ENCODE assay signal across 13 cellular contexts in the genomic region with DNA sequence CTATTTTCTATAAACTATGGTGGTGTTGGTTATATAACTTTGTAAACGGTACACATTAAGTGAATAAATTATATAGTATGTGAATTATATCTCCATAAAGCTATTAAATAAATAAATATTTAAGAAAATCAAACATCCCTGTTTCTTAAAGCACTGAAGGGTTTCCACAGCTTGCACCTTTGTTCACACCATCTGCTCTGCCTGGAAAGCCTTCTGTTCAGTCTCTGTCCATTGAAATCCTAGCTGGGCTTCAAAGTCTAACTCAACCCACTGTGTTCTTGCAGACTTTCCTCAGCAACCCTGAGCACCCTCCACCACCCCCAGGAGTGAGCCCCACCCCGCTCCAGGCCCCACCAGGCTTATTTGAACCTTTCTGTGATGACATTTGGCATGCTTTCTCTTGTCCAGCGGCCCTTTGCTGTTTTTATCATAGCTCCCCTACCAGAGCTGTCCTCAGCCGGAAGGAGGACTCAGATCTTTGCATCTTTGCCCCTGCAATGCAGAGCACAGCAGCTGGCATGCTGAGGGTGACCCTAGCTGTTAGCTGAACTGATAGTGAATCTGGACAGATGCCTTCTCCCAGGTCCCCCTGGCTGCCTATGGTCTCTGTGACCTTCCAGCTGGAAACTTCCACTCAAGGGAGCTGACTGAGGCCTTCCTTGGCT.
A peak's percentile ranks its signal among the peaks of the same experiment; 100 is the strongest.
DNase-seq lines count a peak whose midpoint lies in the region; ATAC-seq and TF ChIP-seq lines count a peak whose summit lies in the region.
"Had no signal": no experiment of that assay in that cellular context is flagged by ENCODE, and none has a peak within 500 bp of the region (broad histone marks: within the 10 kb centered on the region; RNA-seq: fewer than 3 reads in every experiment).

No MANE protein-coding gene starts in this region.

- no peak overlapping the region for H3K14ac ChIP-seq in IMR-90 (replicated peaks; ENCODE audit: low read depth, low read length)
- peak overlapping the region; percentile 49 for H3K14ac ChIP-seq in neuronal stem cell (ENCODE audit: low read length)

- H4K5ac ChIP-seq in IMR-90 (ENCODE audit: low read depth, low read length), result no peak overlapping the region

- no peaks in the 10 kb centered on the region for H3K27me3 Mint-ChIP-seq in CD8-positive, alpha-beta T cell (ENCODE audit: low read depth)

- peak in 1 of 7 experiments; percentile 47 for DNase-seq in CD8-positive, alpha-beta T cell
- DNase-seq in IMR-90 (no peak), cerebellar cortex (ENCODE audit: low spot score) (peak; percentile 80), neuronal stem cell (ENCODE audit: low spot score) (no peak), inferior parietal cortex (ENCODE audit: extremely low spot score) (no peak), SHP77 treated with DMSO at 0.1 percent for 48 hours (lab: John Stamatoyannopoulos, UW) (no peak), NCI-H2227 (lab: John Stamatoyannopoulos, UW; ENCODE audit: unreplicated experiment) (no peak)
- DNase-seq: dermis blood vessel endothelial cell, GF-D8, H7 had no signal

- H3K79me1 ChIP-seq in IMR-90 (ENCODE audit: low read depth in 1 of 2, low read length in 2 of 2), result no peaks in the 10 kb centered on the region
- H3K79me1 ChIP-seq in neuronal stem cell (ENCODE audit: low read depth, low read length), result no peaks in the 10 kb centered on the region

- H3K9me1 ChIP-seq in IMR-90 (ENCODE audit: insufficient read depth, low read length), result peaks cover 16% of the 10 kb centered on the region

- H2BK120ac ChIP-seq in IMR-90 (ENCODE audit: low read depth, low read length) (no peak overlapping the region), neuronal stem cell (ENCODE audit: low read depth, low read length) (no peak overlapping the region)

- H3K4me3 Mint-ChIP-seq in CD8-positive, alpha-beta T cell, result no peak overlapping the region

- no peaks in the 10 kb centered on the region for H3K27me3 ChIP-seq in CD8-positive, alpha-beta T cell (ENCODE audit: insufficient read depth, low read length)
- no peaks in the 10 kb centered on the region for H3K27me3 ChIP-seq in IMR-90 (ENCODE audit: control insufficient read depth, insufficient read depth, low read length)
- no peaks in the 10 kb centered on the region for H3K27me3 ChIP-seq in neuronal stem cell (ENCODE audit: control insufficient read depth in 3 of 3, insufficient read depth in 3 of 3, low read depth in 1 of 3, low read length in 3 of 3)

- H3K9ac ChIP-seq in IMR-90 (ENCODE audit: low read depth, low read length) (no peak overlapping the region), neuronal stem cell (ENCODE audit: low read depth, low read length, poor library complexity) (no peak overlapping the region)

- no peaks in the 10 kb centered on the region for H3K9me3 Mint-ChIP-seq in CD8-positive, alpha-beta T cell

- H3K23ac ChIP-seq in IMR-90 (ENCODE audit: low read depth, low read length), result 0 out of 2 replicates have a peak overlapping the region, but pooled peaks have one; percentile 33
- H3K23ac ChIP-seq in neuronal stem cell (ENCODE audit: low read depth, low read length, poor library complexity), result no peak overlapping the region

- H2AFZ ChIP-seq in IMR-90 (replicated peaks; ENCODE audit: low read length, poor library complexity) (no peak overlapping the region), neuronal stem cell (ENCODE audit: low read length) (no peak overlapping the region)

- H3K9me3 ChIP-seq in CD8-positive, alpha-beta T cell (ENCODE audit: low read length), result no peaks in the 10 kb centered on the region
- H3K9me3 ChIP-seq in IMR-90 (ENCODE audit: control insufficient read depth, insufficient read depth, low read length) (no peaks in the 10 kb centered on the region), neuronal stem cell (replicated peaks in 1 of 2; ENCODE audit: control insufficient read depth in 2 of 2, insufficient read depth in 1 of 2, low read depth in 1 of 2, low read length in 2 of 2) (no peaks in the 10 kb centered on the region)

- intact Hi-C loops in CD8-positive, alpha-beta T cell (cut with DNase I, micrococcal nuclease), result loop anchor here in 1 of 2 experiments (10.0 kb wide), 1 partner anchor 46 kb away; no protein-coding TSS in a partner anchor
- intact Hi-C loops in IMR-90 (cut with micrococcal nuclease), result no loop called here

- dilution Hi-C loops in IMR-90 (cut with HindIII; ENCODE audit: low sequenced_read_pairs, unreplicated experiment), result no loop called here

- no peaks in the 10 kb centered on the region for H4K20me1 ChIP-seq in IMR-90 (ENCODE audit: insufficient read depth, low read length)

- H4K91ac ChIP-seq in IMR-90 (ENCODE audit: insufficient read depth, low read depth, low read length) (no peak overlapping the region), neuronal stem cell (ENCODE audit: low read depth, low read length, poor library complexity) (no peak overlapping the region)

- ATAC-seq in CD8-positive, alpha-beta T cell, result no peak
- ATAC-seq in IMR-90 (ENCODE audit: low read depth), result no peak
- no peak for ATAC-seq in HG03108 (IDR thresholded peaks at IDR 0.05; ENCODE audit: unreplicated experiment)

- peak overlapping the region; percentile 16; the same call in 1 of the 2 replicates for H3K4ac ChIP-seq in IMR-90 (ENCODE audit: low read depth, low read length)
- H3K4ac ChIP-seq in neuronal stem cell (ENCODE audit: low read length), result no peak overlapping the region

- TF ChIP-seq CTCF in CD8-positive, alpha-beta T cell (IDR thresholded peaks at IDR 0.05), result no peak
- TF ChIP-seq CTCF in IMR-90 (conservative IDR thresholded peaks at IDR 0.05; ENCODE audit: low read depth, low read length), result no peak

- no peak overlapping the region for H3K4me2 ChIP-seq in IMR-90 (ENCODE audit: low read depth, low read length)
- H3K4me2 ChIP-seq in neuronal stem cell (ENCODE audit: insufficient read depth, low read length, poor library complexity, severe bottlenecking), result no peak overlapping the region

- no peak for TF ChIP-seq POLR2A in IMR-90 (IDR thresholded peaks at IDR 0.05; ENCODE audit: low read depth, low read length)

- H3K4me1 Mint-ChIP-seq in CD8-positive, alpha-beta T cell (ENCODE audit: low read depth), result peaks cover 47% of the 10 kb centered on the region

- H3K18ac ChIP-seq in IMR-90 (ENCODE audit: low read depth, low read length) (no peak overlapping the region), neuronal stem cell (ENCODE audit: low read length) (no peak overlapping the region)

- H3K36me3 ChIP-seq in CD8-positive, alpha-beta T cell (ENCODE audit: insufficient read depth, low read length), result no peaks in the 10 kb centered on the region
- H3K36me3 ChIP-seq in IMR-90 (ENCODE audit: control insufficient read depth, insufficient read depth, low read length) (no peaks in the 10 kb centered on the region), neuronal stem cell (replicated peaks in 1 of 2; ENCODE audit: control insufficient read depth in 2 of 2, insufficient read depth in 2 of 2, low read length in 2 of 2) (no peaks in the 10 kb centered on the region)

- no peak for TF ChIP-seq RAD21 in IMR-90 (IDR thresholded peaks at IDR 0.05; ENCODE audit: low read length)

- no peaks in the 10 kb centered on the region for H3K36me3 Mint-ChIP-seq in CD8-positive, alpha-beta T cell

- 33% methylated on average over 1 of the region's 4 CpGs; no CpG with 5 or more reads in 1 of the 2 experiments for WGBS in IMR-90 (ENCODE audit: extremely low coverage in 2 of 2, insufficient read length in 1 of 2), 2 experiments
- WGBS in neuronal stem cell (ENCODE audit: extremely low coverage in 2 of 2, insufficient read length in 2 of 2, insufficient replicate concordance in 1 of 2), 2 donors, result no CpG with 5 or more reads among the region's 4 CpGs

- no peak overlapping the region for H2BK5ac ChIP-seq in IMR-90 (ENCODE audit: low read depth, low read length, poor library complexity, severe bottlenecking)
- no peak overlapping the region for H2BK5ac ChIP-seq in neuronal stem cell (ENCODE audit: low read length)

- in situ Hi-C loops in IMR-90 (cut with MboI; ENCODE audit: low sequenced_read_pairs), result no loop called here

- peak overlapping the region; percentile 34 for H3K27ac Mint-ChIP-seq in CD8-positive, alpha-beta T cell

- peaks cover 30% of the 10 kb centered on the region for H3K4me1 ChIP-seq in CD8-positive, alpha-beta T cell (ENCODE audit: insufficient read depth, low read length)
- H3K4me1 ChIP-seq in IMR-90 (ENCODE audit: control insufficient read depth, insufficient read depth, low read length) (peaks cover 13% of the 10 kb centered on the region), neuronal stem cell (ENCODE audit: control insufficient read depth in 2 of 2, insufficient read depth in 1 of 2, low read depth in 1 of 2, low read length in 2 of 2) (peaks cover 0 to 3% of the 10 kb centered on the region in 2 donors)

- H4K8ac ChIP-seq in IMR-90 (ENCODE audit: low read depth in 2 of 2, low read length in 2 of 2) (no peak overlapping the region), neuronal stem cell (ENCODE audit: low read depth, low read length) (no peak overlapping the region)

- H2BK15ac ChIP-seq in IMR-90 (ENCODE audit: low read depth, low read length) (no peak overlapping the region), neuronal stem cell (ENCODE audit: low read length) (no peak overlapping the region)

- H3K56ac ChIP-seq in IMR-90 (ENCODE audit: extremely low read depth, insufficient read depth, low read length), result no peak overlapping the region

- H2BK20ac ChIP-seq in IMR-90 (ENCODE audit: low read depth, low read length), result 0 out of 2 replicates have a peak overlapping the region, but pooled peaks have one; percentile 33

- no TSS peak for BruUV-seq in IMR-90 (replicated peaks; lab: Mats Ljungman, UMichigan)

- H3K4me3 ChIP-seq in CD8-positive, alpha-beta T cell (ENCODE audit: low read depth, low read length), result no peak overlapping the region
- H3K4me3 ChIP-seq in IMR-90 (ENCODE audit: insufficient read depth, low read depth, low read length) (no peak overlapping the region), neuronal stem cell (ENCODE audit: low read length in 2 of 2) (no peak overlapping the region)

- H2BK12ac ChIP-seq in neuronal stem cell (ENCODE audit: low read length), result no peak overlapping the region

- CTCF ChIA-PET in CD8-positive, alpha-beta T cell (lab: Charles Lee), result interaction anchor here (0.7 to 1.7 kb wide), 9 partner anchors 9 to 331 kb away, joined by 3 to 7 read pairs (median 4); no protein-coding TSS in a partner anchor
- CTCF ChIA-PET in IMR-90 (lab: Yijun Ruan, JAX), result interaction anchor here (0.6 to 0.9 kb wide), 2 partner anchors 15 to 105 kb away, joined by 4 to 7 read pairs; no protein-coding TSS in a partner anchor

- no peak overlapping the region for H2AK9ac ChIP-seq in IMR-90 (replicated peaks; ENCODE audit: low read depth, low read length, poor library complexity)

- no peak overlapping the region for H3K27ac ChIP-seq in CD8-positive, alpha-beta T cell (ENCODE audit: low read depth, low read length)
- H3K27ac ChIP-seq in IMR-90 (ENCODE audit: insufficient read depth, low read length) (no peak overlapping the region), neuronal stem cell (replicated peaks; ENCODE audit: low read length) (no peak overlapping the region)
- H3K27ac ChIP-seq: C4-2B, HL-60 had no signal

- POLR2A ChIA-PET in CD8-positive, alpha-beta T cell (lab: Charles Lee), result no interaction called here
- POLR2A ChIA-PET in IMR-90 (lab: Charles Lee; ENCODE audit: unreplicated experiment), result no interaction called here

- H2AK5ac ChIP-seq in IMR-90 (ENCODE audit: low read depth, low read length) (peak overlapping the region; percentile 75), neuronal stem cell (ENCODE audit: low read depth, low read length) (no peak overlapping the region)
